Comparison of ENCODE assay signal across 14 cellular contexts in genomic region chr22:44261164-44261860, GRCh38. TPM values are rescaled to one million over a fixed set of nuclear protein-coding genes. Genes with fewer than 3 reads are reported as not detected.
"Had no signal": no experiment of that assay in that cellular context is flagged by ENCODE, and none has a peak within 500 bp of the region (broad histone marks: within the 10 kb centered on the region; RNA-seq: fewer than 3 reads in every experiment).

No MANE protein-coding gene starts in this region.

- ATAC-seq: activated T-cell treated with anti-CD3 and anti-CD28 coated beads, Interleukin-2, amount 50 U/mL, for 4 hours; stimulated activated naive CD8-positive, alpha-beta T cell treated with anti-CD3 and anti-CD28 coated beads, Interleukin-15, amount 100 ng/mL, for 72 hours had no signal

- DNase-seq: activated naive CD4-positive, alpha-beta T cell treated with anti-CD3 and anti-CD28 coated beads for 36 hours; activated T-cell treated with anti-CD3 and anti-CD28 coated beads, Interleukin-2, amount 50 U/mL, for 4 hours; esophagus squamous epithelium; foreskin fibroblast; immature natural killer cell; naive B cell; stimulated activated CD4-positive, alpha-beta T cell treated with anti-CD3 and anti-CD28 coated beads, Interleukin-4, amount 100 ng/mL, for 1 hour; stimulated activated naive CD8-positive, alpha-beta T cell treated with anti-CD3 and anti-CD28 coated beads, Interleukin-15, amount 100 ng/mL, for 72 hours had no signal

- H3K9me3 ChIP-seq: adrenal gland, thoracic aorta had no signal

- H3K27me3 ChIP-seq: adrenal gland had no signal

- H3K4me1 ChIP-seq: adrenal gland, esophagus squamous epithelium had no signal

- H3K36me3 ChIP-seq: adrenal gland, esophagus squamous epithelium, thoracic aorta had no signal

- H3K9me3 Mint-ChIP-seq: activated naive CD4-positive, alpha-beta T cell treated with anti-CD3 and anti-CD28 coated beads for 36 hours; activated T-cell treated with anti-CD3 and anti-CD28 coated beads, Interleukin-2, amount 50 U/mL, for 4 hours; central memory CD8-positive, alpha-beta T cell; dendritic cell treated with granulocyte-macrophage colony-stimulating factor and Interleukin-4, amounts not matched to agents 40 ng/mL and 50 ng/mL, for 4 days; immature natural killer cell; stimulated activated naive CD8-positive, alpha-beta T cell treated with anti-CD3 and anti-CD28 coated beads, Interleukin-15, amount 100 ng/mL, for 72 hours; T-helper 1 cell treated with Interleukin-12 subunit alpha and Interleukin-12 subunit beta and Interleukin-4 antibody, amounts not matched to agents 30 μg/mL and 1 μg/mL, for 36 hours had no signal

- H3K4me3 Mint-ChIP-seq: activated naive CD4-positive, alpha-beta T cell treated with anti-CD3 and anti-CD28 coated beads for 36 hours; activated T-cell treated with anti-CD3 and anti-CD28 coated beads, Interleukin-2, amount 50 U/mL, for 4 hours; central memory CD8-positive, alpha-beta T cell; dendritic cell treated with granulocyte-macrophage colony-stimulating factor and Interleukin-4, amounts not matched to agents 40 ng/mL and 50 ng/mL, for 4 days; immature natural killer cell; stimulated activated naive CD8-positive, alpha-beta T cell treated with anti-CD3 and anti-CD28 coated beads, Interleukin-15, amount 100 ng/mL, for 72 hours; T-helper 1 cell treated with Interleukin-12 subunit alpha and Interleukin-12 subunit beta and Interleukin-4 antibody, amounts not matched to agents 30 μg/mL and 1 μg/mL, for 36 hours had no signal

- H3K4me1 Mint-ChIP-seq: immature natural killer cell, naive B cell had no signal

- H3K27ac Mint-ChIP-seq: activated naive CD4-positive, alpha-beta T cell treated with anti-CD3 and anti-CD28 coated beads for 36 hours; dendritic cell treated with granulocyte-macrophage colony-stimulating factor and Interleukin-4, amounts not matched to agents 40 ng/mL and 50 ng/mL, for 4 days; immature natural killer cell; T-helper 1 cell treated with Interleukin-12 subunit alpha and Interleukin-12 subunit beta and Interleukin-4 antibody, amounts not matched to agents 30 μg/mL and 1 μg/mL, for 36 hours had no signal

- H3K4me3 ChIP-seq: adrenal gland, esophagus squamous epithelium, lung, thoracic aorta had no signal

- H3K27ac ChIP-seq: adrenal gland, esophagus squamous epithelium, thoracic aorta had no signal

- H3K36me3 Mint-ChIP-seq: immature natural killer cell had no signal

RNA-seq across cellular contexts. Expression of gene SHISAL1, which starts 51.4 kb away (rescaled TPM):
- total RNA-seq: activated naive CD4-positive, alpha-beta T cell treated with anti-CD3 and anti-CD28 coated beads for 36 hours; activated T-cell treated with anti-CD3 and anti-CD28 coated beads, Interleukin-2, amount 50 U/mL, for 4 hours had no signal
- polyA plus RNA-seq: immature natural killer cell had no signal
